Comparison of ENCODE assay signal across 17 cellular contexts in the genomic region with DNA sequence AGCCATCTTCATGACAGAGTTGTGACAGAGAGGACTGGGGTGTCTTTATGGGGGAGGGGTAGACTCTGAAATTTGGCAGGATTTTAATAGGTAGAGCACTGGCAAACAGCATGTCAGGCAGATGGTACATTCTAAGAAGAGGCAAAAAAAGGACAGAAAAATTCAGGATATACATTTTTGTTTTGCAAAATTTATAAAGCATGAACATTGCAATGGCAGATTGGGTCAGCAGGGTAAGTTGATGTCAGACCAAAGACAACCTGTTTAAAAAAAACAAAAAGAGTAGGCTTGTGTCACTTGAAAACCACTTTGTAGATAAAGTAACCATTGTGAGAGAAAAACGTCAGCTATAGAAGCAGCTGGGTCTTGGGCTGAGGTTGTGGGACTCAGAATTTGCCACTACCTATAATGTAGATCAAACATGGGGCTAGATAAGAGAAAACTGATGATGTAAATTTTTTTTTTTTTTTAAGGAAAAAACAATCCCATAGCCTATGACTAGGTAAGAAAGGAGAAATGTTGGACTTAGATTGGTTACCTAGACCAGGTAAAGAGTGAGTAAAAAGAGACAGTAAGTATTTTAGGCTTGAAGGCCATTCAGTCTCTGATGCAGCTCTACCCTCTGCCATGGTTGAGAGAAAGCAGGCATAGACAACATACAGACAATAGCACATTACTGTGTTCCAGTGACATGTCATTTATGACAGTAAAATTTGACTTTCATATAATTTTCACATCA. TPM values are rescaled to one million over a fixed set of nuclear protein-coding genes. Genes with fewer than 3 reads are reported as not detected.
A peak's percentile ranks its signal among the peaks of the same experiment; 100 is the strongest.
DNase-seq lines count a peak whose midpoint lies in the region; ATAC-seq lines count a peak whose summit lies in the region.
"Had no signal": no experiment of that assay in that cellular context is flagged by ENCODE, and none has a peak within 500 bp of the region (broad histone marks: within the 10 kb centered on the region; RNA-seq: fewer than 3 reads in every experiment).

No MANE protein-coding gene starts in this region.

- H3K27ac Mint-ChIP-seq in activated T-helper 2 cell treated with anti-CD3 and anti-CD28 coated beads, Interferon-gamma antibody, Interleukin-2, Interleukin-4, amounts not matched to agents 10 μg/mL and 5 μg/mL and 100 μg/mL, durations not matched to agents 14 hours and 24 hours and 36 hours, result peak overlapping the region; percentile 89
- H3K27ac Mint-ChIP-seq in stimulated activated effector memory CD8-positive, alpha-beta T cell treated with anti-CD3 and anti-CD28 coated beads, Interleukin-12 subunit alpha, Interleukin-12 subunit beta, amount 100 ng/mL, for 72 hours, result peak overlapping the region; percentile 94

- H3K36me3 Mint-ChIP-seq in activated T-cell treated with anti-CD3 and anti-CD28 coated beads, Interleukin-2, amount 50 U/mL, for 4 hours (ENCODE audit: insufficient read depth), result peaks cover 4% of the 10 kb centered on the region
- peaks cover 47% of the 10 kb centered on the region for H3K36me3 Mint-ChIP-seq in activated T-helper 2 cell treated with anti-CD3 and anti-CD28 coated beads, Interferon-gamma antibody, Interleukin-2, Interleukin-4, amounts not matched to agents 10 μg/mL and 5 μg/mL and 100 μg/mL, durations not matched to agents 14 hours and 24 hours and 36 hours (ENCODE audit: low read depth)
- peaks cover 10% of the 10 kb centered on the region for H3K36me3 Mint-ChIP-seq in stimulated activated effector memory CD8-positive, alpha-beta T cell treated with anti-CD3 and anti-CD28 coated beads, Interleukin-12 subunit alpha, Interleukin-12 subunit beta, amount 100 ng/mL, for 72 hours

- H3K4me3 Mint-ChIP-seq in activated T-cell treated with anti-CD3 and anti-CD28 coated beads, Interleukin-2, amount 50 U/mL, for 4 hours, result peak overlapping the region; percentile 46
- peak overlapping the region; percentile 55 for H3K4me3 Mint-ChIP-seq in activated T-helper 2 cell treated with anti-CD3 and anti-CD28 coated beads, Interferon-gamma antibody, Interleukin-2, Interleukin-4, amounts not matched to agents 10 μg/mL and 5 μg/mL and 100 μg/mL, durations not matched to agents 14 hours and 24 hours and 36 hours (ENCODE audit: low read depth)
- H3K4me3 Mint-ChIP-seq in stimulated activated effector memory CD8-positive, alpha-beta T cell treated with anti-CD3 and anti-CD28 coated beads, Interleukin-12 subunit alpha, Interleukin-12 subunit beta, amount 100 ng/mL, for 72 hours, result peak overlapping the region; percentile 54

- H3K9me3 Mint-ChIP-seq in activated T-cell treated with anti-CD3 and anti-CD28 coated beads, Interleukin-2, amount 50 U/mL, for 4 hours, result no peaks in the 10 kb centered on the region
- no peaks in the 10 kb centered on the region for H3K9me3 Mint-ChIP-seq in activated T-helper 2 cell treated with anti-CD3 and anti-CD28 coated beads, Interferon-gamma antibody, Interleukin-2, Interleukin-4, amounts not matched to agents 10 μg/mL and 5 μg/mL and 100 μg/mL, durations not matched to agents 14 hours and 24 hours and 36 hours
- H3K9me3 Mint-ChIP-seq in stimulated activated effector memory CD8-positive, alpha-beta T cell treated with anti-CD3 and anti-CD28 coated beads, Interleukin-12 subunit alpha, Interleukin-12 subunit beta, amount 100 ng/mL, for 72 hours, result no peaks in the 10 kb centered on the region

- intact Hi-C loops in activated T-helper 2 cell treated with anti-CD3 and anti-CD28 coated beads, Interferon-gamma antibody, Interleukin-2, Interleukin-4, amounts not matched to agents 10 μg/mL and 5 μg/mL and 100 μg/mL, durations not matched to agents 14 hours and 24 hours and 36 hours (cut with micrococcal nuclease), result loop anchor here (1.0 to 5.0 kb wide), 8 partner anchors 8 to 1145 kb away; a partner anchor contains a TSS
- intact Hi-C loops in left ventricle myocardium superior (cut with micrococcal nuclease) (no loop called here), left cardiac atrium (cut with DNase I) (no loop called here)

- DNase-seq in activated T-cell treated with anti-CD3 and anti-CD28 coated beads, Interleukin-2, amount 50 U/mL, for 4 hours, result no peak
- DNase-seq in activated T-cell treated with anti-CD3 and anti-CD28 coated beads for 4 hours, result no peak
- peak; percentile 64 for DNase-seq in NCI-H1694 treated with DMSO at 0.1 percent for 48 hours (lab: John Stamatoyannopoulos, UW)
- DNase-seq in activated T-helper 2 cell treated with anti-CD3 and anti-CD28 coated beads, Interferon-gamma antibody, Interleukin-2, Interleukin-4, amounts not matched to agents 10 μg/mL and 5 μg/mL and 100 μg/mL, durations not matched to agents 14 hours and 24 hours and 36 hours (ENCODE audit: low spot score), result no peak
- no peak for DNase-seq in stimulated activated effector memory CD8-positive, alpha-beta T cell treated with anti-CD3 and anti-CD28 coated beads, Interleukin-12 subunit alpha, Interleukin-12 subunit beta, amount 100 ng/mL, for 72 hours (ENCODE audit: low spot score in 2 of 2)
- no peak for DNase-seq in left ventricle myocardium superior
- DNase-seq in left cardiac atrium, result no peak
- DNase-seq in iPS-NIHi7 (ENCODE audit: extremely low spot score), result no peak
- DNase-seq: brain microvascular endothelial cell; Caco-2; GOT3; lower lobe of right lung; NCI-H187; Right ventricle myocardium superior; stimulated activated CD4-positive, alpha-beta T cell treated with anti-CD3 and anti-CD28 coated beads, Interleukin-1b, Interleukin-23, amount 100 ng/mL, for 48 hours; substantia nigra; T1000 had no signal

- peak; percentile 5 to 13 for ATAC-seq in activated T-cell treated with anti-CD3 and anti-CD28 coated beads, Interleukin-2, amount 50 U/mL, for 4 hours
- peak; percentile 61 for ATAC-seq in stimulated activated effector memory CD8-positive, alpha-beta T cell treated with anti-CD3 and anti-CD28 coated beads, Interleukin-12 subunit alpha, Interleukin-12 subunit beta, amount 100 ng/mL, for 72 hours
- no peak for ATAC-seq in left ventricle myocardium superior
- no peak for ATAC-seq in left cardiac atrium
- ATAC-seq: lower lobe of right lung had no signal

- peaks cover 88% of the 10 kb centered on the region for H3K4me1 Mint-ChIP-seq in activated T-cell treated with anti-CD3 and anti-CD28 coated beads, Interleukin-2, amount 50 U/mL, for 4 hours (ENCODE audit: low read depth)
- peaks cover 82% of the 10 kb centered on the region for H3K4me1 Mint-ChIP-seq in activated T-helper 2 cell treated with anti-CD3 and anti-CD28 coated beads, Interferon-gamma antibody, Interleukin-2, Interleukin-4, amounts not matched to agents 10 μg/mL and 5 μg/mL and 100 μg/mL, durations not matched to agents 14 hours and 24 hours and 36 hours (ENCODE audit: low read depth)
- H3K4me1 Mint-ChIP-seq in stimulated activated effector memory CD8-positive, alpha-beta T cell treated with anti-CD3 and anti-CD28 coated beads, Interleukin-12 subunit alpha, Interleukin-12 subunit beta, amount 100 ng/mL, for 72 hours, result peaks cover 87% of the 10 kb centered on the region

- H3K27me3 Mint-ChIP-seq in activated T-cell treated with anti-CD3 and anti-CD28 coated beads, Interleukin-2, amount 50 U/mL, for 4 hours (ENCODE audit: low read depth), result no peaks in the 10 kb centered on the region
- H3K27me3 Mint-ChIP-seq in activated T-helper 2 cell treated with anti-CD3 and anti-CD28 coated beads, Interferon-gamma antibody, Interleukin-2, Interleukin-4, amounts not matched to agents 10 μg/mL and 5 μg/mL and 100 μg/mL, durations not matched to agents 14 hours and 24 hours and 36 hours (ENCODE audit: low read depth), result no peaks in the 10 kb centered on the region

RNA-seq across cellular contexts. Expression of a gene that starts 8.3 kb away (rescaled TPM):
- total RNA-seq in activated T-cell treated with anti-CD3 and anti-CD28 coated beads, Interleukin-2, amount 50 U/mL, for 4 hours, result 10 to 100 TPM; 35.5 to 49.5 (median 36.9) TPM
- 71.8 and 76.7 TPM in 2 replicates for total RNA-seq in activated T-helper 2 cell treated with anti-CD3 and anti-CD28 coated beads, Interferon-gamma antibody, Interleukin-2, Interleukin-4, amounts not matched to agents 10 μg/mL and 5 μg/mL and 100 μg/mL, durations not matched to agents 14 hours and 24 hours and 36 hours
- total RNA-seq in left ventricle myocardium superior (0.10 TPM), left cardiac atrium (under 1 TPM; 0.53 to 0.63 TPM)
- total RNA-seq: Caco-2 had no signal

Comparison
In these comparisons a context has a peak if more than half of its experiments do, and no peak if none do; other contexts are left out.
1. ATAC-seq: peak in activated T-cell treated with anti-CD3 and anti-CD28 coated beads, Interleukin-2, amount 50 U/mL, for 4 hours (2 of 2) and stimulated activated effector memory CD8-positive, alpha-beta T cell treated with anti-CD3 and anti-CD28 coated beads, Interleukin-12 subunit alpha, Interleukin-12 subunit beta, amount 100 ng/mL, for 72 hours (single experiment); none in left ventricle myocardium superior (single experiment) and left cardiac atrium (0 of 2).
2. RNA of a gene that starts 8.3 kb away (total RNA-seq): 71.8 to 76.7 TPM in activated T-helper 2 cell treated with anti-CD3 and anti-CD28 coated beads, Interferon-gamma antibody, Interleukin-2, Interleukin-4, amounts not matched to agents 10 μg/mL and 5 μg/mL and 100 μg/mL, durations not matched to agents 14 hours and 24 hours and 36 hours and 35.5 to 49.5 TPM in activated T-cell treated with anti-CD3 and anti-CD28 coated beads, Interleukin-2, amount 50 U/mL, for 4 hours; 0.53 to 0.63 TPM in left cardiac atrium and 0.10 TPM in left ventricle myocardium superior (single experiment); every median in the first group is over 10 times any median in the second.
3. Peak in every context shown above with its lines, with median percentiles within 50 percentile points of each other: H3K4me3 Mint-ChIP-seq.